1 cellular context compared by ENCODE assay signal in the genomic region with DNA sequence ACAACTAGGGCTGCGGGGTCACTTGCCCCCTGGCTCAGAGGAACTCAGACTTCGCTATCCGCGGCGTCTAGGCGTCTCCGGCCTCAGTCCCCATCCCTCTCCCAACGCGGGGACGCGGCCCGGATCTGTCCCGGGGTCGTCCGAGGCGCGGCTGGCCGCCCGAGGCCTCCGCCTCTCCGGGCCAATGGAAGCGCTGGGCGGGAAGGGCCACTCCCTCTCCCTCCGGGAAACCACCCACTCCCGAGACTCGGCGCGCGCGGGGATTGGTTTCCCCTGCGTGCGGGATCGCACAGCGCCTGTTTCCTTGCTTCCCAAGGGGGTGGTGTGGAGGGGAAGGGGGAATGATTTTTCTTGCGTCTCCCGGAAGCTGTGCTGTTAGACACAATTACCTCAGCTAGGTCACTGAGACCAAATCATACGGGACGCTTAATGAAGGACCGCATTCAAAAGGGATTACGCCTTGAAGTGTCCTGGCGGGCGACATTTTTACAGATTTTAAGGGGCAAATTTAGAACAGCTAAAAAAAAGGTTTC.
TF ChIP-seq lines count a peak whose summit lies in the region.

No MANE protein-coding gene starts in this region.

TF ChIP-seq in HepG2, 621 proteins besides CTCF, POLR2A, EP300 and RAD21 (continued from another document and continues in another):
- TF ChIP-seq ZSCAN21 (CRISPR knock-in tag; IDR thresholded peaks at IDR 0.05; ENCODE audit: borderline replicate concordance) (peak; percentile 61; the same call in 1 of the 2 replicates), GATAD2A (CRISPR knock-in tag; IDR thresholded peaks at IDR 0.05) (peak; percentile 84), NFIC (IDR thresholded peaks at IDR 0.05; ENCODE audit: low read length) (no peak), TOPORS (CRISPR knock-in tag; IDR thresholded peaks at IDR 0.05) (0 out of 2 replicates have a peak, but pooled peaks have one; percentile 44), ZNF883 (CRISPR knock-in tag; IDR thresholded peaks at IDR 0.05; ENCODE audit: not compliant biosample characterization) (no peak), ZFX (CRISPR knock-in tag; IDR thresholded peaks at IDR 0.05; ENCODE audit: low read depth) (peak; percentile 83), ZSCAN25 (CRISPR knock-in tag; IDR thresholded peaks at IDR 0.05) (no peak), ZNF550 (CRISPR knock-in tag; IDR thresholded peaks at IDR 0.05; ENCODE audit: borderline replicate concordance) (no peak), ZNF644 (CRISPR knock-in tag; IDR thresholded peaks at IDR 0.05; ENCODE audit: low read depth) (no peak), STAT5B (CRISPR knock-in tag; IDR thresholded peaks at IDR 0.05) (no peak), PHF8 (CRISPR knock-in tag; IDR thresholded peaks at IDR 0.05) (peak; percentile 67), NCOA2 (CRISPR knock-in tag; IDR thresholded peaks at IDR 0.05) (no peak), NFATC3 (CRISPR knock-in tag; IDR thresholded peaks at IDR 0.05) (no peak), SP5 (CRISPR knock-in tag; IDR thresholded peaks at IDR 0.05; ENCODE audit: borderline replicate concordance, low read depth) (0 out of 2 replicates have a peak, but pooled peaks have one; percentile 38), GABPB1 (CRISPR knock-in tag; IDR thresholded peaks at IDR 0.05) (peak; percentile 70; the same call in 1 of the 2 replicates), SETDB1 (CRISPR knock-in tag; IDR thresholded peaks at IDR 0.05; ENCODE audit: borderline replicate concordance) (no peak), RAD51 (IDR thresholded peaks at IDR 0.05; ENCODE audit: borderline replicate concordance) (no peak), HNRNPUL1 (IDR thresholded peaks at IDR 0.05; ENCODE audit: low read depth, low read length) (no peak), ZMYM2 (CRISPR knock-in tag; IDR thresholded peaks at IDR 0.05) (peak; percentile 80), HDAC1 (CRISPR knock-in tag; IDR thresholded peaks at IDR 0.05) (peak; percentile 85), SALL1 (CRISPR knock-in tag; IDR thresholded peaks at IDR 0.05) (no peak; the same call in none of the 2 replicates), ZNF496 (CRISPR knock-in tag; IDR thresholded peaks at IDR 0.05; ENCODE audit: insufficient replicate concordance) (no peak), HDAC6 (IDR thresholded peaks at IDR 0.05; ENCODE audit: low read depth, low read length) (no peak), JUN (CRISPR knock-in tag; IDR thresholded peaks at IDR 0.05) (no peak), IKZF4 (CRISPR knock-in tag; IDR thresholded peaks at IDR 0.05; ENCODE audit: borderline replicate concordance, low read depth, not compliant biosample characterization) (no peak), ZNF589 (CRISPR knock-in tag; conservative IDR thresholded peaks at IDR 0.05) (peak; percentile 55; the same call in 1 of the 2 replicates), MAZ (IDR thresholded peaks at IDR 0.05; ENCODE audit: borderline replicate concordance, low read depth, low read length) (no peak), MAZ (CRISPR knock-in tag; IDR thresholded peaks at IDR 0.05; ENCODE audit: low read depth) (0 out of 2 replicates have a peak, but pooled peaks have one; percentile 48), GATAD1 (CRISPR knock-in tag; IDR thresholded peaks at IDR 0.05) (no peak), KLF13 (CRISPR knock-in tag; IDR thresholded peaks at IDR 0.05) (no peak), EEA1 (CRISPR knock-in tag; IDR thresholded peaks at IDR 0.05; ENCODE audit: borderline replicate concordance) (no peak), THAP11 (CRISPR knock-in tag; IDR thresholded peaks at IDR 0.05) (0 out of 2 replicates have a peak, but pooled peaks have one; percentile 20), KMT2B (CRISPR knock-in tag; IDR thresholded peaks at IDR 0.05) (peak; percentile 53), ZNF34 (CRISPR knock-in tag; IDR thresholded peaks at IDR 0.05; ENCODE audit: borderline replicate concordance) (0 out of 2 replicates have a peak, but pooled peaks have one; percentile 2), HDAC2 (CRISPR knock-in tag; IDR thresholded peaks at IDR 0.05) (peak; percentile 48; the same call in 1 of the 2 replicates), MBD4 (IDR thresholded peaks at IDR 0.05; ENCODE audit: borderline replicate concordance, low read length) (no peak), ZNF782 (CRISPR knock-in tag; IDR thresholded peaks at IDR 0.05; ENCODE audit: borderline replicate concordance) (no peak)
- TF ChIP-seq, protein P1, sequence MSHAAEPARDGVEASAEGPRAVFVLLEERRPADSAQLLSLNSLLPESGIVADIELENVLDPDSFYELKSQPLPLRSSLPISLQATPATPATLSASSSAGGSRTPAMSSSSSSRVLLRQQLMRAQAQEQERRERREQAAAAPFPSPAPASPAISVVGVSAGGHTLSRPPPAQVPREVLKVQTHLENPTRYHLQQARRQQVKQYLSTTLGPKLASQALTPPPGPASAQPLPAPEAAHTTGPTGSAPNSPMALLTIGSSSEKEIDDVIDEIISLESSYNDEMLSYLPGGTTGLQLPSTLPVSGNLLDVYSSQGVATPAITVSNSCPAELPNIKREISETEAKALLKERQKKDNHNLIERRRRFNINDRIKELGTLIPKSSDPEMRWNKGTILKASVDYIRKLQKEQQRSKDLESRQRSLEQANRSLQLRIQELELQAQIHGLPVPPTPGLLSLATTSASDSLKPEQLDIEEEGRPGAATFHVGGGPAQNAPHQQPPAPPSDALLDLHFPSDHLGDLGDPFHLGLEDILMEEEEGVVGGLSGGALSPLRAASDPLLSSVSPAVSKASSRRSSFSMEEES (CRISPR knock-in tag; IDR thresholded peaks at IDR 0.05) = peak; percentile 57; the same call in 1 of the 2 replicates
- TF ChIP-seq, protein P2, sequence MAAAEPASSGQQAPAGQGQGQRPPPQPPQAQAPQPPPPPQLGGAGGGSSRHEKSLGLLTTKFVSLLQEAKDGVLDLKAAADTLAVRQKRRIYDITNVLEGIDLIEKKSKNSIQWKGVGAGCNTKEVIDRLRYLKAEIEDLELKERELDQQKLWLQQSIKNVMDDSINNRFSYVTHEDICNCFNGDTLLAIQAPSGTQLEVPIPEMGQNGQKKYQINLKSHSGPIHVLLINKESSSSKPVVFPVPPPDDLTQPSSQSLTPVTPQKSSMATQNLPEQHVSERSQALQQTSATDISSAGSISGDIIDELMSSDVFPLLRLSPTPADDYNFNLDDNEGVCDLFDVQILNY (CRISPR knock-in tag; conservative IDR thresholded peaks at IDR 0.05) = peak; percentile 72; the same call in 1 of the 2 replicates
- TF ChIP-seq, protein P3, sequence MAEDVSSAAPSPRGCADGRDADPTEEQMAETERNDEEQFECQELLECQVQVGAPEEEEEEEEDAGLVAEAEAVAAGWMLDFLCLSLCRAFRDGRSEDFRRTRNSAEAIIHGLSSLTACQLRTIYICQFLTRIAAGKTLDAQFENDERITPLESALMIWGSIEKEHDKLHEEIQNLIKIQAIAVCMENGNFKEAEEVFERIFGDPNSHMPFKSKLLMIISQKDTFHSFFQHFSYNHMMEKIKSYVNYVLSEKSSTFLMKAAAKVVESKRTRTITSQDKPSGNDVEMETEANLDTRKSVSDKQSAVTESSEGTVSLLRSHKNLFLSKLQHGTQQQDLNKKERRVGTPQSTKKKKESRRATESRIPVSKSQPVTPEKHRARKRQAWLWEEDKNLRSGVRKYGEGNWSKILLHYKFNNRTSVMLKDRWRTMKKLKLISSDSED (CRISPR knock-in tag; IDR thresholded peaks at IDR 0.05) = no peak
- TF ChIP-seq, protein P4, sequence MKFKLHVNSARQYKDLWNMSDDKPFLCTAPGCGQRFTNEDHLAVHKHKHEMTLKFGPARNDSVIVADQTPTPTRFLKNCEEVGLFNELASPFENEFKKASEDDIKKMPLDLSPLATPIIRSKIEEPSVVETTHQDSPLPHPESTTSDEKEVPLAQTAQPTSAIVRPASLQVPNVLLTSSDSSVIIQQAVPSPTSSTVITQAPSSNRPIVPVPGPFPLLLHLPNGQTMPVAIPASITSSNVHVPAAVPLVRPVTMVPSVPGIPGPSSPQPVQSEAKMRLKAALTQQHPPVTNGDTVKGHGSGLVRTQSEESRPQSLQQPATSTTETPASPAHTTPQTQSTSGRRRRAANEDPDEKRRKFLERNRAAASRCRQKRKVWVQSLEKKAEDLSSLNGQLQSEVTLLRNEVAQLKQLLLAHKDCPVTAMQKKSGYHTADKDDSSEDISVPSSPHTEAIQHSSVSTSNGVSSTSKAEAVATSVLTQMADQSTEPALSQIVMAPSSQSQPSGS (CRISPR knock-in tag; IDR thresholded peaks at IDR 0.05) = no peak
- TF ChIP-seq, protein P5, sequence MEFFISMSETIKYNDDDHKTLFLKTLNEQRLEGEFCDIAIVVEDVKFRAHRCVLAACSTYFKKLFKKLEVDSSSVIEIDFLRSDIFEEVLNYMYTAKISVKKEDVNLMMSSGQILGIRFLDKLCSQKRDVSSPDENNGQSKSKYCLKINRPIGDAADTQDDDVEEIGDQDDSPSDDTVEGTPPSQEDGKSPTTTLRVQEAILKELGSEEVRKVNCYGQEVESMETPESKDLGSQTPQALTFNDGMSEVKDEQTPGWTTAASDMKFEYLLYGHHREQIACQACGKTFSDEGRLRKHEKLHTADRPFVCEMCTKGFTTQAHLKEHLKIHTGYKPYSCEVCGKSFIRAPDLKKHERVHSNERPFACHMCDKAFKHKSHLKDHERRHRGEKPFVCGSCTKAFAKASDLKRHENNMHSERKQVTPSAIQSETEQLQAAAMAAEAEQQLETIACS (CRISPR knock-in tag; IDR thresholded peaks at IDR 0.05) = no peak
- TF ChIP-seq, protein P6, sequence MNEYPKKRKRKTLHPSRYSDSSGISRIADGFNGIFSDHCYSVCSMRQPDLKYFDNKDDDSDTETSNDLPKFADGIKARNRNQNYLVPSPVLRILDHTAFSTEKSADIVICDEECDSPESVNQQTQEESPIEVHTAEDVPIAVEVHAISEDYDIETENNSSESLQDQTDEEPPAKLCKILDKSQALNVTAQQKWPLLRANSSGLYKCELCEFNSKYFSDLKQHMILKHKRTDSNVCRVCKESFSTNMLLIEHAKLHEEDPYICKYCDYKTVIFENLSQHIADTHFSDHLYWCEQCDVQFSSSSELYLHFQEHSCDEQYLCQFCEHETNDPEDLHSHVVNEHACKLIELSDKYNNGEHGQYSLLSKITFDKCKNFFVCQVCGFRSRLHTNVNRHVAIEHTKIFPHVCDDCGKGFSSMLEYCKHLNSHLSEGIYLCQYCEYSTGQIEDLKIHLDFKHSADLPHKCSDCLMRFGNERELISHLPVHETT (CRISPR knock-in tag; conservative IDR thresholded peaks at IDR 0.05) = no peak
- TF ChIP-seq, protein P7, sequence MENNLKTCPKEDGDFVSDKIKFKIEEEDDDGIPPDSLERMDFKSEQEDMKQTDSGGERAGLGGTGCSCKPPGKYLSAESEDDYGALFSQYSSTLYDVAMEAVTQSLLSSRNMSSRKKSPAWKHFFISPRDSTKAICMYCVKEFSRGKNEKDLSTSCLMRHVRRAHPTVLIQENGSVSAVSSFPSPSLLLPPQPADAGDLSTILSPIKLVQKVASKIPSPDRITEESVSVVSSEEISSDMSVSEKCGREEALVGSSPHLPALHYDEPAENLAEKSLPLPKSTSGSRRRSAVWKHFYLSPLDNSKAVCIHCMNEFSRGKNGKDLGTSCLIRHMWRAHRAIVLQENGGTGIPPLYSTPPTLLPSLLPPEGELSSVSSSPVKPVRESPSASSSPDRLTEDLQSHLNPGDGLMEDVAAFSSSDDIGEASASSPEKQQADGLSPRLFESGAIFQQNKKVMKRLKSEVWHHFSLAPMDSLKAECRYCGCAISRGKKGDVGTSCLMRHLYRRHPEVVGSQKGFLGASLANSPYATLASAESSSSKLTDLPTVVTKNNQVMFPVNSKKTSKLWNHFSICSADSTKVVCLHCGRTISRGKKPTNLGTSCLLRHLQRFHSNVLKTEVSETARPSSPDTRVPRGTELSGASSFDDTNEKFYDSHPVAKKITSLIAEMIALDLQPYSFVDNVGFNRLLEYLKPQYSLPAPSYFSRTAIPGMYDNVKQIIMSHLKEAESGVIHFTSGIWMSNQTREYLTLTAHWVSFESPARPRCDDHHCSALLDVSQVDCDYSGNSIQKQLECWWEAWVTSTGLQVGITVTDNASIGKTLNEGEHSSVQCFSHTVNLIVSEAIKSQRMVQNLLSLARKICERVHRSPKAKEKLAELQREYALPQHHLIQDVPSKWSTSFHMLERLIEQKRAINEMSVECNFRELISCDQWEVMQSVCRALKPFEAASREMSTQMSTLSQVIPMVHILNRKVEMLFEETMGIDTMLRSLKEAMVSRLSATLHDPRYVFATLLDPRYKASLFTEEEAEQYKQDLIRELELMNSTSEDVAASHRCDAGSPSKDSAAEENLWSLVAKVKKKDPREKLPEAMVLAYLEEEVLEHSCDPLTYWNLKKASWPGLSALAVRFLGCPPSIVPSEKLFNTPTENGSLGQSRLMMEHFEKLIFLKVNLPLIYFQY (CRISPR knock-in tag; IDR thresholded peaks at IDR 0.05; ENCODE audit: borderline replicate concordance) = no peak
- TF ChIP-seq, protein P8, sequence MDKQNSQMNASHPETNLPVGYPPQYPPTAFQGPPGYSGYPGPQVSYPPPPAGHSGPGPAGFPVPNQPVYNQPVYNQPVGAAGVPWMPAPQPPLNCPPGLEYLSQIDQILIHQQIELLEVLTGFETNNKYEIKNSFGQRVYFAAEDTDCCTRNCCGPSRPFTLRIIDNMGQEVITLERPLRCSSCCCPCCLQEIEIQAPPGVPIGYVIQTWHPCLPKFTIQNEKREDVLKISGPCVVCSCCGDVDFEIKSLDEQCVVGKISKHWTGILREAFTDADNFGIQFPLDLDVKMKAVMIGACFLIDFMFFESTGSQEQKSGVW (CRISPR knock-in tag; IDR thresholded peaks at IDR 0.05; ENCODE audit: borderline replicate concordance) = no peak
- TF ChIP-seq, protein P9, sequence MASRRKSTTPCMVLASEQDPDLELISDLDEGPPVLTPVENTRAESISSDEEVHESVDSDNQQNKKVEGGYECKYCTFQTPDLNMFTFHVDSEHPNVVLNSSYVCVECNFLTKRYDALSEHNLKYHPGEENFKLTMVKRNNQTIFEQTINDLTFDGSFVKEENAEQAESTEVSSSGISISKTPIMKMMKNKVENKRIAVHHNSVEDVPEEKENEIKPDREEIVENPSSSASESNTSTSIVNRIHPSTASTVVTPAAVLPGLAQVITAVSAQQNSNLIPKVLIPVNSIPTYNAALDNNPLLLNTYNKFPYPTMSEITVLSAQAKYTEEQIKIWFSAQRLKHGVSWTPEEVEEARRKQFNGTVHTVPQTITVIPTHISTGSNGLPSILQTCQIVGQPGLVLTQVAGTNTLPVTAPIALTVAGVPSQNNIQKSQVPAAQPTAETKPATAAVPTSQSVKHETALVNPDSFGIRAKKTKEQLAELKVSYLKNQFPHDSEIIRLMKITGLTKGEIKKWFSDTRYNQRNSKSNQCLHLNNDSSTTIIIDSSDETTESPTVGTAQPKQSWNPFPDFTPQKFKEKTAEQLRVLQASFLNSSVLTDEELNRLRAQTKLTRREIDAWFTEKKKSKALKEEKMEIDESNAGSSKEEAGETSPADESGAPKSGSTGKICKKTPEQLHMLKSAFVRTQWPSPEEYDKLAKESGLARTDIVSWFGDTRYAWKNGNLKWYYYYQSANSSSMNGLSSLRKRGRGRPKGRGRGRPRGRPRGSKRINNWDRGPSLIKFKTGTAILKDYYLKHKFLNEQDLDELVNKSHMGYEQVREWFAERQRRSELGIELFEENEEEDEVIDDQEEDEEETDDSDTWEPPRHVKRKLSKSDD (CRISPR knock-in tag; IDR thresholded peaks at IDR 0.05; ENCODE audit: low read depth) = 0 out of 2 replicates have a peak, but pooled peaks have one; percentile 39
